In the genomic region with DNA sequence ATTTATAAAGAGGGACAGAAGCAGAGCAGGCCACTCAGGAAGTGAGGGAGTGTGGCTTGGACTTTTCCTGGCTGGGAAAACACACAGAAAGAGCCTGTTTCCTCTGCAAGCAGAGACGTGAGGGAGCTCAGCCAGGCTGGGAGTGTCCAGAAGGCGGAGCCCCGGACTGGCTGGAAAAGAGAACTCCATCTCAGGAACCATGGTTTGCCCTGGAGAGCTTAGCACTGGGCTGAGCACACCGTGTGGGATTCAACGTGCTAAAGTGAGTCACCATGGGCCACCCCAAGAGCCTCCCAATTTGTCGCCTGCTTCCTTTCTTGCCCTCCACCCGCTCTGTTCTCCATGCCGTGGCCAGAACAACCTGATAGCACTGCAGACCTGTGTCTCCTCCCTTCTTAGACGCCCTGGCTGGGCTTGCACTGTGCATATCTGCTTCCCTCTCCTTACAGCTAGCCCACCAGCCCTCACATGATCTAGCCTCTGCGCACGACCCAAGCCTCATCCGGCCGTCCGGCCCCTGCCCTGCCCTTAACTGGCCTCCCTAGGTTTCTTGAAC, we compare ENCODE assay signal across 11 cellular contexts. TPM values are rescaled to one million over a fixed set of nuclear protein-coding genes. Genes with fewer than 3 reads are reported as not detected.
DNase-seq lines count a peak whose midpoint lies in the region; ATAC-seq and TF ChIP-seq lines count a peak whose summit lies in the region.
"Had no signal": no experiment of that assay in that cellular context is flagged by ENCODE, and none has a peak within 500 bp of the region (broad histone marks: within the 10 kb centered on the region; RNA-seq: fewer than 3 reads in every experiment).

No MANE protein-coding gene starts in this region.

- H3K27me3 ChIP-seq in colonic mucosa (no peaks in the 10 kb centered on the region), right lobe of liver (no peaks in the 10 kb centered on the region), subcutaneous abdominal adipose tissue (ENCODE audit: control insufficient read depth in 5 of 5, insufficient read depth in 4 of 5, low read length in 5 of 5) (peaks cover 0 to 3% (median 0%) of the 10 kb centered on the region in 5 donors)

- H3K9ac ChIP-seq in colonic mucosa (ENCODE audit: low read depth in 2 of 2, low read length in 2 of 2), result no peak overlapping the region
- peak overlapping the region in 1 of 5 donors; percentile 4 for H3K9ac ChIP-seq in subcutaneous abdominal adipose tissue (ENCODE audit: low read length in 5 of 5)

- ATAC-seq in right lobe of liver, result peak; percentile 76 to 91 (median 87)
- no peak for ATAC-seq in HG02678 (IDR thresholded peaks at IDR 0.05; ENCODE audit: unreplicated experiment)
- ATAC-seq in HG03280 (IDR thresholded peaks at IDR 0.05; ENCODE audit: unreplicated experiment), result no peak
- ATAC-seq: naive thymus-derived CD8-positive, alpha-beta T cell had no signal

- H3K36me3 ChIP-seq in colonic mucosa, result no peaks in the 10 kb centered on the region
- no peaks in the 10 kb centered on the region for H3K36me3 ChIP-seq in right lobe of liver
- no peaks in the 10 kb centered on the region for H3K36me3 ChIP-seq in subcutaneous abdominal adipose tissue (ENCODE audit: control insufficient read depth in 5 of 5, insufficient read depth in 5 of 5, low read length in 5 of 5)

- H3K4me1 ChIP-seq in colonic mucosa (no peaks in the 10 kb centered on the region), right lobe of liver (peaks cover 0 to 5% (median 0%) of the 10 kb centered on the region in 4 donors), subcutaneous abdominal adipose tissue (ENCODE audit: control insufficient read depth in 5 of 5, insufficient read depth in 5 of 5, low read length in 5 of 5) (peaks cover 3 to 30% (median 14%) of the 10 kb centered on the region in 5 donors)

- H3K9me3 ChIP-seq in colonic mucosa (no peaks in the 10 kb centered on the region), right lobe of liver (no peaks in the 10 kb centered on the region), subcutaneous abdominal adipose tissue (ENCODE audit: control insufficient read depth in 5 of 5, low read length in 5 of 5) (no peaks in the 10 kb centered on the region)

- no peak overlapping the region for H3K4me3 ChIP-seq in colonic mucosa
- H3K4me3 ChIP-seq in right lobe of liver, result no peak overlapping the region
- peak overlapping the region in 3 of 5 donors; percentile 42 to 47 (median 43) for H3K4me3 ChIP-seq in subcutaneous abdominal adipose tissue (ENCODE audit: low read depth in 1 of 5, low read length in 5 of 5)
- H3K4me3 ChIP-seq: SK-N-MC had no signal

- TF ChIP-seq POLR2A in right lobe of liver (IDR thresholded peaks at IDR 0.05), result no peak

- intact Hi-C loops in colonic mucosa (cut with DNase I) (no loop called here), right lobe of liver (cut with DNase I) (no loop called here)

- no peak for TF ChIP-seq CTCF in colonic mucosa (IDR thresholded peaks at IDR 0.05)
- peak in 2 of 4 donors; percentile 6 to 10 for TF ChIP-seq CTCF in right lobe of liver (IDR thresholded peaks at IDR 0.05)

- DNase-seq in KBM-7 (peak; percentile 12), colonic mucosa (peak; percentile 45), right lobe of liver (peak; percentile 63 to 73 (median 70)), NOMO-1 (lab: John Stamatoyannopoulos, UW; ENCODE audit: unreplicated experiment in 2 of 2) (no peak)
- DNase-seq in stimulated activated CD4-positive, alpha-beta T cell treated with anti-CD3 and anti-CD28 coated beads, Interleukin-1b, Interleukin-23, amount 100 ng/mL, for 48 hours, result no peak
- DNase-seq: GOT3; naive thymus-derived CD8-positive, alpha-beta T cell had no signal

- in situ Hi-C loops in KBM-7 (cut with MboI; ENCODE audit: low pct_unique_long_range_greater_than_20kb, low sequenced_read_pairs), result no loop called here

- H3K27ac ChIP-seq in colonic mucosa, result no peak overlapping the region
- H3K27ac ChIP-seq in right lobe of liver, result peak overlapping the region in 2 of 3 donors; percentile 14 to 59
- peak overlapping the region; percentile 56 for H3K27ac ChIP-seq in subcutaneous abdominal adipose tissue (ENCODE audit: low read depth, low read length)
- H3K27ac ChIP-seq: SK-N-MC had no signal

- 65% methylated on average over 8 of the region's 14 CpGs for WGBS in right lobe of liver (ENCODE audit: insufficient coverage, low coverage, low lambda C conversion rate, missing lambda C conversion rate)

RNA-seq across cellular contexts. Expression of a gene that starts 51.8 kb away (rescaled TPM):
- total RNA-seq in colonic mucosa, result 1 to 10 TPM; 3.6 to 8.3 TPM
- 10 to 100 TPM in 3 of 6 experiments, 1 to 10 TPM in 3; 3.7 to 11.4 (median 7.8) TPM for total RNA-seq in right lobe of liver
- total RNA-seq: naive thymus-derived CD8-positive, alpha-beta T cell had no signal

Comparison
In these comparisons a context has a peak if more than half of its experiments do, and no peak if none do; other contexts are left out.
1. DNase-seq: peak in KBM-7 (single experiment), colonic mucosa (single experiment) and right lobe of liver (3 of 3); none in NOMO-1 (0 of 2) and stimulated activated CD4-positive, alpha-beta T cell treated with anti-CD3 and anti-CD28 coated beads, Interleukin-1b, Interleukin-23, amount 100 ng/mL, for 48 hours (single experiment).
2. H3K4me3 ChIP-seq: peak in subcutaneous abdominal adipose tissue (3 of 5); none in colonic mucosa (single experiment) and right lobe of liver (0 of 3).
3. ATAC-seq: peak in right lobe of liver (4 of 4); none in HG02678 (single experiment) and HG03280 (single experiment).